ENCODE assay signal across 31 cellular contexts in the genomic region with DNA sequence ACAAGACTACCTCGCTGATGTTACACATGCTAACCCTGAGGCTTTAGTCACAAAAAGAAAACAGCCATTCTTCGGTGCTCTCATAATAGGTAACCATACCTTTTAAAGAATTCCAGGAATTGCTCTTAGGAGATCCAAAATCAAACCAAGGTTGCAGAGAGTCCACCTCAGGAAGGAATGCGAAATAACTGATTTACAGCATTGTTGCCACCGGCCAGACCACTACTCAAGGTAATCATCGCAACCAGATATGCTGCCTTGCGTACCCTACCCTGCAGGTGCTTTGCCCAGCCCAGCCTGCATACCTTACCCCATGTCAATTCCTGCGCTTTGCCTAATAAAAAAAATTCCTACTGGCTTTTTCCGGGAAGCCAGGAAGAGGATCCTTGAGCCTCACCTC. TPM values are rescaled to one million over a fixed set of nuclear protein-coding genes. Genes with fewer than 3 reads are reported as not detected.
DNase-seq lines count a peak whose midpoint lies in the region; ATAC-seq, FAIRE-seq and TF ChIP-seq lines count a peak whose summit lies in the region.
"Had no signal": no experiment of that assay in that cellular context is flagged by ENCODE, and none has a peak within 500 bp of the region (broad histone marks: within the 10 kb centered on the region; RNA-seq: fewer than 3 reads in every experiment).

No MANE protein-coding gene starts in this region.

- no peak overlapping the region for H4K91ac ChIP-seq in H1 (replicated peaks; ENCODE audit: insufficient read length, low read length)

- peak; percentile 24 for FAIRE-seq in H1 (lab: Jason Lieb, UNC)
- FAIRE-seq: bronchial epithelial cell, colon, HTR-8/SVneo had no signal

- ATAC-seq in CD4-positive, CD25-positive, alpha-beta regulatory T cell (ENCODE audit: low read depth in 2 of 2), result no peak
- ATAC-seq in lower lobe of right lung (peak; percentile 56 to 61), HG02938 (IDR thresholded peaks at IDR 0.05; ENCODE audit: unreplicated experiment) (no peak)
- ATAC-seq: gastrocnemius medialis; naive thymus-derived CD4-positive, alpha-beta T cell; PC-3; stimulated activated memory B cell treated with anti-CD40 and anti-IgM and Interleukin-4, amounts not matched to agents 10 μg/mL and 1 μg/mL and 100 μg/mL, for 72 hours had no signal

- H2BK120ac ChIP-seq in H1 (replicated peaks; ENCODE audit: low read depth, low read length), result no peak overlapping the region

- peaks cover 15% of the 10 kb centered on the region for H3K4me1 ChIP-seq in CD4-positive, CD25-positive, alpha-beta regulatory T cell (ENCODE audit: control insufficient read depth, insufficient read depth, low read length, poor library complexity, severe bottlenecking)
- H3K4me1 ChIP-seq in H1 (replicated peaks in 1 of 4; ENCODE audit: control insufficient read depth in 3 of 4, insufficient read depth in 4 of 4, low read length in 3 of 4), result peaks cover 0 to 12% (median 6%) of the 10 kb centered on the region in 4 experiments; a peak in 4 of 7 replicates
- H3K4me1 ChIP-seq in lower lobe of right lung, result peaks cover 9% of the 10 kb centered on the region
- H3K4me1 ChIP-seq: suprapubic skin, vagina had no signal

- peak overlapping the region in 1 of 2 experiments; percentile 30; a peak in 1 of 4 replicates for H3K4me2 ChIP-seq in H1 (ENCODE audit: insufficient read depth in 1 of 2, low read depth in 2 of 2, low read length in 2 of 2)

- H3K23me2 ChIP-seq in H1 (ENCODE audit: low read depth, low read length), result no peaks in the 10 kb centered on the region

- H2BK12ac ChIP-seq in H1 (ENCODE audit: low read depth, low read length), result no peak overlapping the region

- no peak overlapping the region for H3K18ac ChIP-seq in H1 (ENCODE audit: extremely low read depth, low read length)

- no peak overlapping the region for H3K56ac ChIP-seq in H1 (replicated peaks; ENCODE audit: insufficient read length, low read depth, low read length)

- H3K9ac ChIP-seq in H1 (replicated peaks in 1 of 4; ENCODE audit: extremely low read depth in 1 of 4, low read depth in 3 of 4, low read length in 3 of 4), result no peak overlapping the region

- H3K36me3 Mint-ChIP-seq in CD4-positive, CD25-positive, alpha-beta regulatory T cell, result peaks cover 29% of the 10 kb centered on the region

- 78% methylated on average over 8 of the region's 8 CpGs; no CpG with 5 or more reads in 1 of the 2 experiments for WGBS in H1 (ENCODE audit: extremely low coverage in 1 of 2, insufficient coverage in 1 of 2, insufficient read length in 1 of 2, insufficient replicate concordance in 2 of 2, low coverage in 1 of 2, low lambda C conversion rate in 2 of 2, missing lambda C conversion rate in 1 of 2), 2 experiments

- H4K8ac ChIP-seq in H1 (ENCODE audit: extremely low read depth, insufficient read depth, low read length), result no peak overlapping the region

- in situ Hi-C loops in brain microvascular endothelial cell (cut with HindIII; ENCODE audit: low pct_ligation_motif_present, low sequenced_read_pairs), result no loop called here

- H4K5ac ChIP-seq in H1 (ENCODE audit: insufficient read length, low read depth, low read length), result no peak overlapping the region

- H2BK5ac ChIP-seq in H1 (ENCODE audit: low read depth, low read length), result no peak overlapping the region

- H3K27ac ChIP-seq in CD4-positive, CD25-positive, alpha-beta regulatory T cell (ENCODE audit: insufficient read depth, low read length, poor library complexity, severe bottlenecking), result no peak overlapping the region
- H3K27ac ChIP-seq in H1 (ENCODE audit: low read depth, low read length) (no peak overlapping the region), lower lobe of right lung (no peak overlapping the region), brain microvascular endothelial cell (no peak overlapping the region)
- H3K27ac ChIP-seq: esophagus muscularis mucosa, gastrocnemius medialis, suprapubic skin, vagina had no signal

- DNase-seq in CD4-positive, CD25-positive, alpha-beta regulatory T cell, result no peak
- DNase-seq in ELF-1 (ENCODE audit: low read depth, low spot score) (peak; percentile 78), H1 (ENCODE audit: low read depth in 1 of 2, low spot score in 2 of 2) (peak in 1 of 2 experiments; percentile 2), lower lobe of right lung (no peak), GM03348 (ENCODE audit: low spot score) (no peak), hippocampal formation (lab: John Stamatoyannopoulos, UW) (no peak), brain microvascular endothelial cell (no peak)
- DNase-seq: activated CD4-positive, alpha-beta memory T cell treated with anti-CD3 and anti-CD28 coated beads for 36 hours; amniotic stem cell; effector memory CD4-positive, alpha-beta T cell; gastrocnemius medialis; GDM1; GOT3; Kasumi-1; naive thymus-derived CD4-positive, alpha-beta T cell; NCI-H1694; NCI-H524; occipital lobe; PC-3; SHP77; stimulated activated CD4-positive, alpha-beta T cell treated with anti-CD3 and anti-CD28 coated beads, Interleukin-2, amount 100 ng/mL, for 48 hours; T1000 had no signal

- peaks cover 9 to 97% of the 10 kb centered on the region in 2 experiments for H3K79me2 ChIP-seq in H1 (ENCODE audit: control insufficient read depth in 1 of 2, insufficient read depth in 2 of 2, low read length in 2 of 2)

- H3K27me3 Mint-ChIP-seq in CD4-positive, CD25-positive, alpha-beta regulatory T cell, result no peaks in the 10 kb centered on the region
- H3K27me3 Mint-ChIP-seq: activated CD4-positive, alpha-beta memory T cell treated with anti-CD3 and anti-CD28 coated beads for 36 hours; naive thymus-derived CD4-positive, alpha-beta T cell; stimulated activated memory B cell treated with anti-CD40 and anti-IgM and Interleukin-4, amounts not matched to agents 10 μg/mL and 1 μg/mL and 100 μg/mL, for 72 hours had no signal

- H3K9me3 ChIP-seq in CD4-positive, CD25-positive, alpha-beta regulatory T cell (ENCODE audit: control insufficient read depth in 2 of 2, low read length in 2 of 2), result no peaks in the 10 kb centered on the region
- H3K9me3 ChIP-seq in H1 (ENCODE audit: insufficient read depth in 2 of 2, low read depth in 1 of 2, low read length in 1 of 2) (no peaks in the 10 kb centered on the region), lower lobe of right lung (no peaks in the 10 kb centered on the region)
- H3K9me3 ChIP-seq: esophagus muscularis mucosa, gastrocnemius medialis, suprapubic skin, vagina had no signal

- POLR2A ChIA-PET in H1 (lab: Charles Lee; ENCODE audit: partially characterized antibody), result no interaction called here

- no peak overlapping the region for H2AFZ ChIP-seq in H1 (ENCODE audit: low read length)

- no peak overlapping the region for H3K4ac ChIP-seq in H1 (replicated peaks; ENCODE audit: insufficient read length, low read depth, low read length)

- CTCF ChIA-PET in H1 (lab: Charles Lee; ENCODE audit: partially characterized antibody), result no interaction called here

- peak overlapping the region in 2 of 4 donors; percentile 3 to 8 for H3K4me3 Mint-ChIP-seq in CD4-positive, CD25-positive, alpha-beta regulatory T cell
- H3K4me3 Mint-ChIP-seq: activated CD4-positive, alpha-beta memory T cell treated with anti-CD3 and anti-CD28 coated beads for 36 hours; CD14-positive monocyte; stimulated activated memory B cell treated with anti-CD40 and anti-IgM and Interleukin-4, amounts not matched to agents 10 μg/mL and 1 μg/mL and 100 μg/mL, for 72 hours had no signal

- TF ChIP-seq POLR2A in H1 (IDR thresholded peaks at IDR 0.05; ENCODE audit: control extremely low read depth in 1 of 2, low read depth in 2 of 2, low read length in 2 of 2), result no peak

- H3K9me3 Mint-ChIP-seq in CD4-positive, CD25-positive, alpha-beta regulatory T cell, result peaks cover 0 to 3% (median 0%) of the 10 kb centered on the region in 7 donors
- H3K9me3 Mint-ChIP-seq: activated CD4-positive, alpha-beta memory T cell treated with anti-CD3 and anti-CD28 coated beads for 36 hours; CD14-positive monocyte; naive thymus-derived CD4-positive, alpha-beta T cell; stimulated activated memory B cell treated with anti-CD40 and anti-IgM and Interleukin-4, amounts not matched to agents 10 μg/mL and 1 μg/mL and 100 μg/mL, for 72 hours had no signal

- H3K27me3 ChIP-seq in CD4-positive, CD25-positive, alpha-beta regulatory T cell (ENCODE audit: control insufficient read depth, insufficient read depth, low read length), result no peaks in the 10 kb centered on the region
- H3K27me3 ChIP-seq in H1 (replicated peaks in 1 of 4; ENCODE audit: control insufficient read depth in 3 of 4, extremely low read depth in 1 of 4, insufficient read depth in 3 of 4, low read length in 3 of 4) (no peaks in the 10 kb centered on the region), lower lobe of right lung (ENCODE audit: low read depth) (no peaks in the 10 kb centered on the region), brain microvascular endothelial cell (replicated peaks) (no peaks in the 10 kb centered on the region)
- H3K27me3 ChIP-seq: esophagus muscularis mucosa, gastrocnemius medialis, suprapubic skin, vagina had no signal

- TF ChIP-seq RAD21 in H1 (IDR thresholded peaks at IDR 0.05 in 1 of 2, conservative IDR thresholded peaks at IDR 0.05 in 1 of 2; ENCODE audit: low read depth in 2 of 2, low read length in 2 of 2), result no peak

- H2BK20ac ChIP-seq in H1 (ENCODE audit: low read length), result no peak overlapping the region

- no peak overlapping the region for H3K23ac ChIP-seq in H1 (ENCODE audit: insufficient read length)

- no peak overlapping the region for H2BK15ac ChIP-seq in H1 (ENCODE audit: low read length)

- peak overlapping the region; percentile 10 for H3K4me3 ChIP-seq in CD4-positive, CD25-positive, alpha-beta regulatory T cell (ENCODE audit: low read depth, low read length)
- H3K4me3 ChIP-seq in H1 (ENCODE audit: extremely low read depth in 1 of 4, insufficient read depth in 2 of 4, low read depth in 3 of 4, low read length in 4 of 4), result no peak overlapping the region
- H3K4me3 ChIP-seq in lower lobe of right lung, result no peak overlapping the region
- no peak overlapping the region for H3K4me3 ChIP-seq in brain microvascular endothelial cell (ENCODE audit: low read depth, low read length)
- H3K4me3 ChIP-seq: esophagus muscularis mucosa, gastrocnemius medialis, suprapubic skin, vagina had no signal

- H3K27ac Mint-ChIP-seq in CD4-positive, CD25-positive, alpha-beta regulatory T cell, result peak overlapping the region in 1 of 3 donors; percentile 20
- H3K27ac Mint-ChIP-seq: activated CD4-positive, alpha-beta memory T cell treated with anti-CD3 and anti-CD28 coated beads for 36 hours; stimulated activated memory B cell treated with anti-CD40 and anti-IgM and Interleukin-4, amounts not matched to agents 10 μg/mL and 1 μg/mL and 100 μg/mL, for 72 hours had no signal

- TF ChIP-seq EP300 in H1 (IDR thresholded peaks at IDR 0.05; ENCODE audit: borderline replicate concordance in 1 of 2, low read depth in 2 of 2, low read length in 2 of 2), result no peak

- H2AK5ac ChIP-seq in H1 (ENCODE audit: low read depth, low read length), result no peak overlapping the region; the same call in 1 of the 2 replicates

- H3K79me1 ChIP-seq in H1 (ENCODE audit: low read depth, low read length), result peaks cover 6% of the 10 kb centered on the region; the same call in 1 of the 2 replicates

- intact Hi-C loops in lower lobe of right lung (cut with DNase I), result no loop called here

- H3K14ac ChIP-seq in H1 (ENCODE audit: insufficient read length), result no peak overlapping the region

- H3K4me1 Mint-ChIP-seq in CD4-positive, CD25-positive, alpha-beta regulatory T cell, result peaks cover 35 to 77% (median 74%) of the 10 kb centered on the region in 4 donors

- H3K36me3 ChIP-seq in CD4-positive, CD25-positive, alpha-beta regulatory T cell (ENCODE audit: control insufficient read depth, insufficient read depth, low read length), result peaks cover 32% of the 10 kb centered on the region
- H3K36me3 ChIP-seq in H1 (ENCODE audit: control insufficient read depth in 2 of 4, insufficient read depth in 4 of 4, low read length in 3 of 4) (peaks cover 5 to 26% (median 10%) of the 10 kb centered on the region in 4 experiments), lower lobe of right lung (peaks cover 36% of the 10 kb centered on the region), brain microvascular endothelial cell (replicated peaks) (peaks cover 3% of the 10 kb centered on the region)

- no peak for TF ChIP-seq CTCF in H1 (IDR thresholded peaks at IDR 0.05; ENCODE audit: control extremely low read depth in 1 of 3, insufficient read depth in 1 of 3, low read depth in 1 of 3, low read length in 3 of 3)
- TF ChIP-seq CTCF in lower lobe of right lung (IDR thresholded peaks at IDR 0.05), result no peak
- no peak for TF ChIP-seq CTCF in brain microvascular endothelial cell (IDR thresholded peaks at IDR 0.05; ENCODE audit: low read depth, low read length, missing control alignments)

- peaks cover 8 to 18% of the 10 kb centered on the region in 2 experiments for H4K20me1 ChIP-seq in H1 (replicated peaks in 1 of 2; ENCODE audit: control insufficient read depth in 1 of 2, insufficient read depth in 2 of 2, low read length in 2 of 2)

RNA-seq across cellular contexts. Expression of a gene that starts 27.0 kb away (rescaled TPM):
- 64.5 TPM for total RNA-seq in CD4-positive, CD25-positive, alpha-beta regulatory T cell
- 1 to 10 TPM; 4.2 to 4.9 (median 4.4) TPM for polyA plus RNA-seq in CD4-positive, CD25-positive, alpha-beta regulatory T cell
- 84.8 and 86.8 TPM in 2 replicates for total RNA-seq in H1 (2021; fragmentation: NEBNext Ultra II Directional; extraction: Animal tissue kit (Norgen Biotek cat#: 25700))
- 28.0 and 47.0 TPM in 2 replicates for polyA plus RNA-seq in H1 (2011; rRNA removed)
- polyA plus RNA-seq in H1 (2011; cell fraction: cytosol; rRNA removed), result 31.8 TPM
- polyA plus RNA-seq in H1 (2011; cell fraction: nucleus; rRNA removed), result 37.0 TPM
- polyA plus RNA-seq in H1 (2012, experiment 1 of 2), result 34.7 to 45.5 TPM (median 40.1 TPM) in 4 replicates
- polyA plus RNA-seq in H1 (2012, experiment 2 of 2), result 2.7 TPM
- 38.8 TPM for polyA plus RNA-seq in H1 (2013, experiment 1 of 2)
- polyA plus RNA-seq in H1 (2013, experiment 2 of 2), result 37.9 TPM
- 74.9 and 108 TPM in 2 replicates for polyA minus RNA-seq in H1 (2011; rRNA and poly(A)+ RNA removed)
- polyA minus RNA-seq in H1 (2011; cell fraction: cytosol; rRNA and poly(A)+ RNA removed), result 37.2 TPM
- 59.9 TPM for polyA minus RNA-seq in H1 (2011; cell fraction: nucleus; rRNA and poly(A)+ RNA removed)
- total RNA-seq in lower lobe of right lung, result 30.5 TPM

Comparison
In these comparisons a context has a peak if more than half of its experiments do, and no peak if none do; other contexts are left out.
1. ATAC-seq: peak in lower lobe of right lung (2 of 2); none in CD4-positive, CD25-positive, alpha-beta regulatory T cell (0 of 2) and HG02938 (single experiment).